10 cellular contexts compared by ENCODE assay signal in genomic region chr12:64010069-64010686, GRCh38.
DNase-seq lines count a peak whose midpoint lies in the region; ATAC-seq, FAIRE-seq and TF ChIP-seq lines count a peak whose summit lies in the region.
"Had no signal": no experiment of that assay in that cellular context is flagged by ENCODE, and none has a peak within 500 bp of the region (broad histone marks: within the 10 kb centered on the region; RNA-seq: fewer than 3 reads in every experiment).

No MANE protein-coding gene starts in this region.

- no peak for TF ChIP-seq CTCF in esophagus squamous epithelium (IDR thresholded peaks at IDR 0.05)

- H3K9me3 ChIP-seq in esophagus squamous epithelium: no peaks in the 10 kb centered on the region

- no peaks in the 10 kb centered on the region for H3K4me1 ChIP-seq in esophagus squamous epithelium

- peak; percentile 92 for FAIRE-seq in H54 (lab: Jason Lieb, UNC)

- no peak for ATAC-seq in HG02885 (IDR thresholded peaks at IDR 0.05; ENCODE audit: poor library complexity, unreplicated experiment)

- no peaks in the 10 kb centered on the region for H3K36me3 ChIP-seq in esophagus squamous epithelium

- no peak overlapping the region for H3K27ac ChIP-seq in esophagus squamous epithelium

- 49 to 71% methylated on average over 3 of the region's 4 CpGs for WGBS in esophagus squamous epithelium, 2 donors

- H3K27me3 ChIP-seq in esophagus squamous epithelium: no peaks in the 10 kb centered on the region

- intact Hi-C loops in esophagus squamous epithelium (cut with DNase I): no loop called here

- H3K4me3 ChIP-seq in GM08714 (ENCODE audit: low read length) (peak overlapping the region; percentile 30; the same call in 1 of the 2 replicates), esophagus squamous epithelium (no peak overlapping the region)

- TF ChIP-seq POLR2A in H54 (IDR thresholded peaks at IDR 0.05; ENCODE audit: low read depth, low read length) (no peak), esophagus squamous epithelium (IDR thresholded peaks at IDR 0.05) (no peak)

- no peak for DNase-seq in H54 (ENCODE audit: insufficient read length, low spot score)
- peak; percentile 65 for DNase-seq in LHCN-M2 (ENCODE audit: low read depth)
- DNase-seq in islet precursor cell: peak; percentile 73
- DNase-seq in esophagus squamous epithelium (lab: John Stamatoyannopoulos, UW): no peak
- DNase-seq in DMS153 treated with DMSO at 0.1 percent for 48 hours (lab: John Stamatoyannopoulos, UW; ENCODE audit: unreplicated experiment): no peak
- DNase-seq in NCI-H2227 (lab: John Stamatoyannopoulos, UW; ENCODE audit: unreplicated experiment): no peak
- DNase-seq: GF-D8, NCI-H1436 treated with DMSO at 0.1 percent for 48 hours had no signal

Comparison
In these comparisons a context has a peak if more than half of its experiments do, and no peak if none do; other contexts are left out.
1. DNase-seq: peak in LHCN-M2 (single experiment) and islet precursor cell (single experiment); none in H54 (single experiment), esophagus squamous epithelium (single experiment), DMS153 treated with DMSO at 0.1 percent for 48 hours (single experiment) and NCI-H2227 (single experiment).